23 cellular contexts compared by ENCODE assay signal in the genomic region with DNA sequence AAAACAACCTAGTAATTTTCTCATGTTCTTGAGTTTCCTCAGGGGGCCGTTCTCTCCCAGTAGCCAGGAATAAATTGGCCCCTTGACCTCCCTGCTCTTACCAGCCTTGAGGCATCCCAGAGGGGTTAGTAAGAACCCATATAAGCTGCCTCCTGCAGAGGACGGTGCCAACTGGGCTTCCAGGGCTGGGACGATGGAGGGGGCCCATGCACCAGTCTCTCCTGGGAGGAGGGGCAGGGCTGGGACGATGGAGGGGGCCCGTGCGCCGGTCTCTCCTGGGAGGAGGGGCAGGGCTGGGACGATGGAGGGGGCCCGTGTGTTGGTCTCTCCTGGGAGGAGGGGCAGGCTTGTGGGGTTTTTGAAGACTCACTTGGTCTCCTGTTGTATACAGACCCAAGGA. TPM values are rescaled to one million over a fixed set of nuclear protein-coding genes. Genes with fewer than 3 reads are reported as not detected.
"Had no signal": no experiment of that assay in that cellular context is flagged by ENCODE, and none has a peak within 500 bp of the region (broad histone marks: within the 10 kb centered on the region; RNA-seq: fewer than 3 reads in every experiment).

No MANE protein-coding gene starts in this region.

- H3K36me3 ChIP-seq: esophagus squamous epithelium, gastroesophageal sphincter, upper lobe of left lung had no signal

- H3K27me3 Mint-ChIP-seq: stimulated activated naive CD8-positive, alpha-beta T cell treated with anti-CD3 and anti-CD28 coated beads, Interleukin-15, Interleukin-2, amounts not matched to agents 100 ng/mL and 50 ng/mL, for 24 hours had no signal

- H3K4me1 ChIP-seq: esophagus squamous epithelium, gastroesophageal sphincter, upper lobe of left lung had no signal

- H3K36me3 Mint-ChIP-seq: immature natural killer cell; naive B cell; stimulated activated memory B cell treated with anti-CD40 and anti-IgM and Interleukin-4, amounts not matched to agents 10 μg/mL and 1 μg/mL and 100 μg/mL, for 72 hours had no signal

- H3K9me3 Mint-ChIP-seq: dendritic cell treated with granulocyte-macrophage colony-stimulating factor and Interleukin-4, amounts not matched to agents 40 ng/mL and 50 ng/mL, for 4 days; immature natural killer cell; nephron; stimulated activated memory B cell treated with anti-CD40 and anti-IgM and Interleukin-4, amounts not matched to agents 10 μg/mL and 1 μg/mL and 100 μg/mL, for 72 hours; stimulated activated naive CD8-positive, alpha-beta T cell treated with anti-CD3 and anti-CD28 coated beads, Interleukin-15, Interleukin-2, amounts not matched to agents 100 ng/mL and 50 ng/mL, for 24 hours had no signal

- DNase-seq: esophagus squamous epithelium; foreskin fibroblast; glutamatergic neuron; immature natural killer cell; left colon; mesendoderm; naive B cell; posterior cingulate gyrus; spleen; stimulated activated CD4-positive, alpha-beta T cell treated with anti-CD3 and anti-CD28 coated beads, Interleukin-15, amount 100 ng/mL, for 24 hours; stimulated activated CD4-positive, alpha-beta T cell treated with anti-CD3 and anti-CD28 coated beads, Interleukin-1b, Interleukin-23, amount 100 ng/mL, for 48 hours; stimulated activated CD4-positive, alpha-beta T cell treated with anti-CD3 and anti-CD28 coated beads, Interleukin-4, amount 100 ng/mL, for 24 hours; upper lobe of left lung had no signal

- H3K4me3 Mint-ChIP-seq: dendritic cell treated with granulocyte-macrophage colony-stimulating factor and Interleukin-4, amounts not matched to agents 40 ng/mL and 50 ng/mL, for 4 days; immature natural killer cell; naive B cell; nephron; stimulated activated memory B cell treated with anti-CD40 and anti-IgM and Interleukin-4, amounts not matched to agents 10 μg/mL and 1 μg/mL and 100 μg/mL, for 72 hours; stimulated activated naive CD8-positive, alpha-beta T cell treated with anti-CD3 and anti-CD28 coated beads, Interleukin-15, Interleukin-2, amounts not matched to agents 100 ng/mL and 50 ng/mL, for 24 hours had no signal

- H3K27ac Mint-ChIP-seq: dendritic cell treated with granulocyte-macrophage colony-stimulating factor and Interleukin-4, amounts not matched to agents 40 ng/mL and 50 ng/mL, for 4 days; immature natural killer cell; stimulated activated memory B cell treated with anti-CD40 and anti-IgM and Interleukin-4, amounts not matched to agents 10 μg/mL and 1 μg/mL and 100 μg/mL, for 72 hours; stimulated activated naive CD8-positive, alpha-beta T cell treated with anti-CD3 and anti-CD28 coated beads, Interleukin-15, Interleukin-2, amounts not matched to agents 100 ng/mL and 50 ng/mL, for 24 hours had no signal

- H3K9me3 ChIP-seq: esophagus squamous epithelium, gastroesophageal sphincter, spleen, tibial artery, upper lobe of left lung had no signal

- H3K27ac ChIP-seq: gastroesophageal sphincter, spleen, upper lobe of left lung had no signal

- ATAC-seq: gastroesophageal sphincter; left colon; sciatic nerve; stimulated activated memory B cell treated with anti-CD40 and anti-IgM and Interleukin-4, amounts not matched to agents 10 μg/mL and 1 μg/mL and 100 μg/mL, for 72 hours had no signal

- H3K27me3 ChIP-seq: upper lobe of left lung had no signal

- H3K4me3 ChIP-seq: esophagus squamous epithelium, gastroesophageal sphincter, spleen, tibial artery, upper lobe of left lung had no signal

- H3K4me1 Mint-ChIP-seq: immature natural killer cell; stimulated activated memory B cell treated with anti-CD40 and anti-IgM and Interleukin-4, amounts not matched to agents 10 μg/mL and 1 μg/mL and 100 μg/mL, for 72 hours had no signal

RNA-seq across cellular contexts. Expression of gene LINGO1, which starts 22.0 kb away (rescaled TPM):
- total RNA-seq: epithelial cell of proximal tubule, pulmonary artery endothelial cell had no signal
- polyA plus RNA-seq: immature natural killer cell, keratinocyte had no signal
